In genomic region chr15:79185199-79185598, GRCh38 we compare ENCODE assay signal across 10 cellular contexts.
DNase-seq lines count a peak whose midpoint lies in the region; TF ChIP-seq lines count a peak whose summit lies in the region.
"Had no signal": no experiment of that assay in that cellular context is flagged by ENCODE, and none has a peak within 500 bp of the region (broad histone marks: within the 10 kb centered on the region; RNA-seq: fewer than 3 reads in every experiment).

No MANE protein-coding gene starts in this region.

- H3K4me3 ChIP-seq in GM12865 (ENCODE audit: low read depth, low read length) (no peak overlapping the region), cardiac fibroblast (replicated peaks in 1 of 2; ENCODE audit: low read depth in 2 of 2, low read length in 2 of 2) (no peak overlapping the region)

- TF ChIP-seq CTCF in GM12865 (IDR thresholded peaks at IDR 0.05; ENCODE audit: insufficient read depth, low read depth, low read length, missing control alignments) (peak; percentile 42), cardiac fibroblast (IDR thresholded peaks at IDR 0.05; ENCODE audit: low read depth, low read length) (peak; percentile 23)

- peak; percentile 22 for DNase-seq in GM12865 (ENCODE audit: low read depth)
- peak; percentile 9 for DNase-seq in M059J (ENCODE audit: low read depth)
- no peak for DNase-seq in cardiac fibroblast (ENCODE audit: low read depth in 2 of 2)
- peak; percentile 4 to 7 for DNase-seq in stimulated activated CD4-positive, alpha-beta T cell treated with anti-CD3 and anti-CD28 coated beads, Interleukin-15, amount 100 ng/mL, for 48 hours (ENCODE audit: low read depth in 2 of 2)
- no peak for DNase-seq in GDM1 (lab: John Stamatoyannopoulos, UW)
- DNase-seq in NK-92 treated with Interleukin-12 subunit alpha and Interleukin-12 subunit beta, amount 100 ng/mL, for 24 hours (lab: John Stamatoyannopoulos, UW), result no peak
- no peak for DNase-seq in COR-L47 (lab: John Stamatoyannopoulos, UW)
- DNase-seq in NCI-H345 (lab: John Stamatoyannopoulos, UW), result no peak
- DNase-seq: activated CD4-positive, CD25-positive, alpha-beta regulatory T cell treated with anti-CD3 and anti-CD28 coated beads, Interleukin-2, amount 50 U/mL, for 72 hours; midbrain had no signal

Comparison
In these comparisons a context has a peak if more than half of its experiments do, and no peak if none do; other contexts are left out.
1. DNase-seq: peak in GM12865 (single experiment), M059J (single experiment) and stimulated activated CD4-positive, alpha-beta T cell treated with anti-CD3 and anti-CD28 coated beads, Interleukin-15, amount 100 ng/mL, for 48 hours (2 of 2); none in cardiac fibroblast (0 of 2), GDM1 (single experiment), NK-92 treated with Interleukin-12 subunit alpha and Interleukin-12 subunit beta, amount 100 ng/mL, for 24 hours (single experiment), COR-L47 (single experiment) and NCI-H345 (single experiment).